Comparison of ENCODE assay signal across 25 cellular contexts in the genomic region with DNA sequence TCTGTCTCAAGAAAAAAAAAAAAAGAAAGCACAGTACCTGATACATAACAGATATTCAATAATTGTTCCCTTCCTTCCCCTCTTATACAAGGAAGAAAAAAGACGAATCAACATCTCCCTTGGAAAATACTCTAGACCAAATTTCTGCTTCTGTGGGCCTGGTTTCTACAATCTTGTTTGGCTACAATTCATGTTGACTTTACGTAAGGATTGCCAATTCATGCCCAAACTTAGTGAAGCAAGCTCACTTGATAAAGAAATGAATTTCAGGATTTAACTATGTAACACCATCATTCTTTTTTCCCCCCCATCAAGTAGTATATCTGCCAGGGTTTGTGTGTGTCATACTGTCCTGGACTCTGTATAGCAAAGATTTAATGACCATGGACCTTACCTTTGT.
A peak's percentile ranks its signal among the peaks of the same experiment; 100 is the strongest.
DNase-seq lines count a peak whose midpoint lies in the region; ATAC-seq, FAIRE-seq and TF ChIP-seq lines count a peak whose summit lies in the region.
"Had no signal": no experiment of that assay in that cellular context is flagged by ENCODE, and none has a peak within 500 bp of the region (broad histone marks: within the 10 kb centered on the region; RNA-seq: fewer than 3 reads in every experiment).

No MANE protein-coding gene starts in this region.

- CTCF ChIA-PET in Caco-2 (lab: Charles Lee), result no interaction called here

- BruUV-seq in Caco-2 (replicated peaks; lab: Mats Ljungman, UMichigan), result no TSS peak

- peak; percentile 63 for FAIRE-seq in HTR-8/SVneo (lab: Jason Lieb, UNC)
- no peak for FAIRE-seq in pancreas (lab: Jason Lieb, UNC)
- FAIRE-seq: G401.6, GM12892, H1 had no signal

- no peaks in the 10 kb centered on the region for H3K27me3 Mint-ChIP-seq in Caco-2 (ENCODE audit: insufficient read depth, unreplicated experiment)
- H3K27me3 Mint-ChIP-seq: CD4-positive, alpha-beta T cell; CD8-positive, alpha-beta memory T cell had no signal

- H3K27ac Mint-ChIP-seq in Caco-2 (ENCODE audit: unreplicated experiment), result no peak overlapping the region
- H3K27ac Mint-ChIP-seq: CD14-positive monocyte; CD4-positive, alpha-beta T cell had no signal

- DNase-seq in HTR-8/SVneo (ENCODE audit: insufficient read length, low spot score), result no peak
- peak; percentile 50 for DNase-seq in fibroblast of the aortic adventitia (ENCODE audit: low read depth)
- no peak for DNase-seq in pancreas
- DNase-seq in tibial artery, result no peak
- DNase-seq in body of pancreas, result no peak
- no peak for DNase-seq in GOT3 (lab: John Stamatoyannopoulos, UW)
- no peak for DNase-seq in Caco-2
- DNase-seq: 8988T; ACHN; AML-193; BE2C; CD4-positive, alpha-beta T cell; CD8-positive, alpha-beta memory T cell; COR-L47; DMS153; DND-41; H7; HCEC 1CT had no signal

- POLR2A ChIA-PET in Caco-2 (lab: Charles Lee), result no interaction called here

- H3K36me3 ChIP-seq in pancreas, result no peaks in the 10 kb centered on the region
- no peaks in the 10 kb centered on the region for H3K36me3 ChIP-seq in tibial artery
- no peaks in the 10 kb centered on the region for H3K36me3 ChIP-seq in body of pancreas (replicated peaks in 1 of 2; ENCODE audit: insufficient read depth in 1 of 2, low read depth in 2 of 2)
- no peaks in the 10 kb centered on the region for H3K36me3 ChIP-seq in Caco-2 (ENCODE audit: control insufficient read depth, insufficient read depth, low read length)
- H3K36me3 ChIP-seq: BE2C; BLaER1 treated with 17β-estradiol and CSF1 and Interleukin-3, amounts not matched to agents 10 nM and 100 nM had no signal

- H3K4me1 Mint-ChIP-seq in Caco-2 (ENCODE audit: low read depth, unreplicated experiment), result no peaks in the 10 kb centered on the region
- H3K4me1 Mint-ChIP-seq: CD14-positive monocyte had no signal

- H3K36me3 Mint-ChIP-seq in Caco-2 (ENCODE audit: insufficient read depth, unreplicated experiment), result peaks cover 5% of the 10 kb centered on the region
- H3K36me3 Mint-ChIP-seq: CD14-positive monocyte had no signal

- H3K27me3 ChIP-seq in pancreas, result no peaks in the 10 kb centered on the region
- H3K27me3 ChIP-seq in tibial artery, result no peaks in the 10 kb centered on the region
- no peaks in the 10 kb centered on the region for H3K27me3 ChIP-seq in body of pancreas
- no peaks in the 10 kb centered on the region for H3K27me3 ChIP-seq in Caco-2 (replicated peaks; ENCODE audit: control insufficient read depth, insufficient read depth, low read length)
- H3K27me3 ChIP-seq: BE2C; BLaER1 treated with 17β-estradiol and CSF1 and Interleukin-3, amounts not matched to agents 10 nM and 100 nM had no signal

- TF ChIP-seq CTCF in fibroblast of the aortic adventitia (IDR thresholded peaks at IDR 0.05; ENCODE audit: insufficient read depth, low read length), result no peak
- no peak for TF ChIP-seq CTCF in pancreas (IDR thresholded peaks at IDR 0.05)
- TF ChIP-seq CTCF in tibial artery (IDR thresholded peaks at IDR 0.05), result no peak
- TF ChIP-seq CTCF in body of pancreas (IDR thresholded peaks at IDR 0.05), result no peak
- TF ChIP-seq CTCF in Caco-2 (IDR thresholded peaks at IDR 0.05; ENCODE audit: insufficient read depth in 1 of 2, low read depth in 1 of 2, low read length in 1 of 2, severe bottlenecking in 1 of 2, unreplicated experiment in 1 of 2), result no peak

- H3K9me3 ChIP-seq in pancreas, result no peaks in the 10 kb centered on the region
- H3K9me3 ChIP-seq in tibial artery, result no peaks in the 10 kb centered on the region
- no peaks in the 10 kb centered on the region for H3K9me3 ChIP-seq in body of pancreas
- no peaks in the 10 kb centered on the region for H3K9me3 ChIP-seq in Caco-2
- H3K9me3 ChIP-seq: A549; BE2C; BLaER1 treated with 17β-estradiol and CSF1 and Interleukin-3, amounts not matched to agents 10 nM and 100 nM had no signal

- peak in 3 of 4 donors; percentile 35 to 61 (median 37) for ATAC-seq in pancreas
- ATAC-seq in body of pancreas, result no peak
- ATAC-seq in HG02938 (IDR thresholded peaks at IDR 0.05; ENCODE audit: unreplicated experiment), result no peak
- ATAC-seq: A549 had no signal

- peaks cover 0 to 4% (median 0%) of the 10 kb centered on the region in 3 donors for H3K4me1 ChIP-seq in pancreas
- H3K4me1 ChIP-seq in tibial artery, result peaks cover 0 to 43% (median 16%) of the 10 kb centered on the region in 4 donors
- no peaks in the 10 kb centered on the region for H3K4me1 ChIP-seq in body of pancreas
- H3K4me1 ChIP-seq in Caco-2, result 0 out of 2 replicates have a peak, but pooled peaks cover 3% of the 10 kb centered on the region
- H3K4me1 ChIP-seq: A549 had no signal

- H3K27ac ChIP-seq in pancreas, result no peak overlapping the region
- peak overlapping the region; percentile 54 to 64 for H3K27ac ChIP-seq in tibial artery
- H3K27ac ChIP-seq in body of pancreas, result no peak overlapping the region
- H3K27ac ChIP-seq: A549; BLaER1 treated with 17β-estradiol and CSF1 and Interleukin-3, amounts not matched to agents 10 nM and 100 nM had no signal

- H3K4me3 Mint-ChIP-seq in Caco-2 (ENCODE audit: unreplicated experiment), result no peak overlapping the region
- H3K4me3 Mint-ChIP-seq: CD14-positive monocyte; CD4-positive, alpha-beta T cell; CD8-positive, alpha-beta memory T cell had no signal

- no peak for TF ChIP-seq POLR2A in body of pancreas (IDR thresholded peaks at IDR 0.05)

- 25 to 41% methylated on average over 2 of the region's 2 CpGs for WGBS in pancreas, 2 donors
- 19 to 50% methylated on average over 2 of the region's 2 CpGs for WGBS in body of pancreas, 2 donors

- no peaks in the 10 kb centered on the region for H3K9me3 Mint-ChIP-seq in Caco-2 (ENCODE audit: unreplicated experiment)
- H3K9me3 Mint-ChIP-seq: CD4-positive, alpha-beta T cell; CD8-positive, alpha-beta memory T cell had no signal

- no peak overlapping the region for H3K4me3 ChIP-seq in fibroblast of the aortic adventitia (ENCODE audit: low read depth, low read length)
- no peak overlapping the region for H3K4me3 ChIP-seq in pancreas
- H3K4me3 ChIP-seq in tibial artery, result no peak overlapping the region
- H3K4me3 ChIP-seq in body of pancreas, result no peak overlapping the region
- no peak overlapping the region for H3K4me3 ChIP-seq in Caco-2 (ENCODE audit: low read depth, low read length)
- H3K4me3 ChIP-seq: A549; BLaER1 treated with 17β-estradiol and CSF1 and Interleukin-3, amounts not matched to agents 10 nM and 100 nM had no signal

- intact Hi-C loops in pancreas (cut with DNase I), result no loop called here
- intact Hi-C loops in tibial artery (cut with DNase I; ENCODE audit: low total_unique reads), result no loop called here
- intact Hi-C loops in body of pancreas (cut with DNase I), result no loop called here
- intact Hi-C loops in Caco-2 (cut with micrococcal nuclease; ENCODE audit: unreplicated experiment), result no loop called here

Comparison
In these comparisons a context has a peak if more than half of its experiments do, and no peak if none do; other contexts are left out.
1. ATAC-seq: peak in pancreas (3 of 4); none in body of pancreas (single experiment) and HG02938 (single experiment).
2. H3K27ac ChIP-seq: peak in tibial artery (2 of 2); none in pancreas (0 of 4) and body of pancreas (0 of 4).